Comparison of ENCODE assay signal across 27 cellular contexts in the genomic region with DNA sequence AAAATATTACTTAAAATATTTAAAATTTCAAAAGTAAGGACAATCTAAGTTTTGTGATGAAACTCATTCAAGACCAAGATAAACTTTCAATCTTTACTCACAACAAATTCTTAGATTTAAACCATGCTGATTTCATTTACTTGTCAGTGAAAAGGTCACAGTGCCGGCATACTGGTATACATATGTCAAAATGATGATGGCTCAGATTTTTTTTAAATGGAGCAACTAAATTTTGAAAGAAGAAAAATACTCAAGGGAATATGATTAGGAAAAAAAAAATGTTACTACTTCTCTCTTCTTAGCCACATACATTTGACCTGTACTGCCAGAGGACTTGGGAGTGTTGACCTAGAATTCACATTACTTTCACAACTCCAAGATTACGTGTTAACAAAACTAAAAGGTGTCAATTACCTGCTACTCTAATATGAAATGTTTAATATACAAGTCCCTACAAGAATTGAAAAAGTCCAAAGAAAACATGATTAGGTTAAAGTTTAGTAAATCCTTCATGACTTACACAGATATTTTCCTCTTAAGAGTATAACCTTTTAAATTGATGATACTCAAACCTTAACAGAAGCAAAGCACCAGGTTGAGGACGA. TPM values are rescaled to one million over a fixed set of nuclear protein-coding genes. Genes with fewer than 3 reads are reported as not detected.
A peak's percentile ranks its signal among the peaks of the same experiment; 100 is the strongest.
DNase-seq lines count a peak whose midpoint lies in the region; FAIRE-seq and TF ChIP-seq lines count a peak whose summit lies in the region.
"Had no signal": no experiment of that assay in that cellular context is flagged by ENCODE, and none has a peak within 500 bp of the region (broad histone marks: within the 10 kb centered on the region; RNA-seq: fewer than 3 reads in every experiment).

No MANE protein-coding gene starts in this region.

- peaks cover 4% of the 10 kb centered on the region for H3K4me1 ChIP-seq in osteoblast (ENCODE audit: insufficient read depth, low read length)
- no peaks in the 10 kb centered on the region for H3K4me1 ChIP-seq in colonic mucosa

- H3K9ac ChIP-seq in colonic mucosa (ENCODE audit: low read depth in 2 of 2, low read length in 2 of 2) = no peak overlapping the region

- H3K4me2 ChIP-seq in osteoblast (ENCODE audit: insufficient read depth, low read length) = no peak overlapping the region

- peaks cover 34% of the 10 kb centered on the region for H3K79me2 ChIP-seq in osteoblast (ENCODE audit: insufficient read depth, low read length)

- H3K36me3 ChIP-seq in osteoblast (ENCODE audit: insufficient read depth, low read length) (no peaks in the 10 kb centered on the region), colonic mucosa (no peaks in the 10 kb centered on the region)

- H3K27ac ChIP-seq in osteoblast (ENCODE audit: low read depth, low read length) (no peak overlapping the region), colonic mucosa (no peak overlapping the region)
- H3K27ac ChIP-seq: RWPE1 had no signal

- H3K9me3 ChIP-seq in osteoblast (ENCODE audit: low read depth, low read length) (no peaks in the 10 kb centered on the region), colonic mucosa (no peaks in the 10 kb centered on the region)

- H4K20me1 ChIP-seq in osteoblast (ENCODE audit: insufficient read depth, low read length) = no peaks in the 10 kb centered on the region

- peaks cover 13% of the 10 kb centered on the region for H3K27me3 ChIP-seq in osteoblast (ENCODE audit: insufficient read depth, low read length)
- H3K27me3 ChIP-seq in colonic mucosa = peaks cover 7% of the 10 kb centered on the region

- DNase-seq in RCC 7860 (ENCODE audit: low spot score) = no peak
- DNase-seq in fibroblast of peridontal ligament (ENCODE audit: extremely low read depth) = peak; percentile 51
- peak; percentile 71 for DNase-seq in osteoblast (ENCODE audit: insufficient read length, low spot score, missing footprints)
- DNase-seq in stimulated activated CD4-positive, alpha-beta T cell treated with anti-CD3 and anti-CD28 coated beads, Interleukin-4, amount 100 ng/mL, for 24 hours = no peak
- DNase-seq in H4 (ENCODE audit: low spot score) = no peak
- DNase-seq in colonic mucosa = no peak
- DNase-seq: activated CD4-positive, alpha-beta T cell treated with anti-CD3 and anti-CD28 coated beads for 48 hours; activated naive CD4-positive, alpha-beta T cell treated with Interleukin-2 at 50 U/mL for 16 hours; activated T-cell treated with anti-CD3 and anti-CD28 coated beads, Interleukin-2, amount 50 U/mL, for 48 hours; amniotic stem cell; caudate nucleus; foreskin fibroblast; HCEC 1CT; hypothalamus; Karpas-422; NCI-H1105; NCI-H2029 treated with DMSO at 0.1 percent for 48 hours; NCI-H345; NCI-H748 treated with DMSO at 0.1 percent for 48 hours; nucleus accumbens; substantia nigra had no signal

- no peak for TF ChIP-seq CTCF in osteoblast (IDR thresholded peaks at IDR 0.05; ENCODE audit: extremely low read depth, low read depth, low read length)
- no peak for TF ChIP-seq CTCF in colonic mucosa (IDR thresholded peaks at IDR 0.05)

- intact Hi-C loops in colonic mucosa (cut with DNase I) = no loop called here

- FAIRE-seq in G401.6 (lab: Jason Lieb, UNC) = peak; percentile 81
- FAIRE-seq in RCC 7860 (lab: Jason Lieb, UNC) = peak; percentile 65
- FAIRE-seq: D721Med, urothelium cell line had no signal

- H2AFZ ChIP-seq in osteoblast (ENCODE audit: low read length) = no peak overlapping the region

- H3K4me3 ChIP-seq in osteoblast (ENCODE audit: insufficient read depth, low read length) (no peak overlapping the region), colonic mucosa (no peak overlapping the region)
- H3K4me3 ChIP-seq: lung, skin epidermis had no signal

RNA-seq across cellular contexts. Expression of a gene that starts 4.6 kb away (rescaled TPM):
- 10.0 and 12.3 TPM in 2 replicates for total RNA-seq in osteoblast
- 8.6 and 19.7 TPM in 2 replicates for total RNA-seq in H4 (2014; rRNA removed; shearing (Covaris generic))
- total RNA-seq in colonic mucosa = 10 to 100 TPM in 1 of 2 donors, 1 to 10 TPM in 1; 9.7 to 11.1 TPM

Comparison
In these comparisons a context has a peak if more than half of its experiments do, and no peak if none do; other contexts are left out.
1. DNase-seq: peak in fibroblast of peridontal ligament (single experiment) and osteoblast (single experiment); none in RCC 7860 (single experiment), stimulated activated CD4-positive, alpha-beta T cell treated with anti-CD3 and anti-CD28 coated beads, Interleukin-4, amount 100 ng/mL, for 24 hours (single experiment), H4 (single experiment) and colonic mucosa (single experiment).